ENCODE assay signal across 11 cellular contexts in the genomic region with DNA sequence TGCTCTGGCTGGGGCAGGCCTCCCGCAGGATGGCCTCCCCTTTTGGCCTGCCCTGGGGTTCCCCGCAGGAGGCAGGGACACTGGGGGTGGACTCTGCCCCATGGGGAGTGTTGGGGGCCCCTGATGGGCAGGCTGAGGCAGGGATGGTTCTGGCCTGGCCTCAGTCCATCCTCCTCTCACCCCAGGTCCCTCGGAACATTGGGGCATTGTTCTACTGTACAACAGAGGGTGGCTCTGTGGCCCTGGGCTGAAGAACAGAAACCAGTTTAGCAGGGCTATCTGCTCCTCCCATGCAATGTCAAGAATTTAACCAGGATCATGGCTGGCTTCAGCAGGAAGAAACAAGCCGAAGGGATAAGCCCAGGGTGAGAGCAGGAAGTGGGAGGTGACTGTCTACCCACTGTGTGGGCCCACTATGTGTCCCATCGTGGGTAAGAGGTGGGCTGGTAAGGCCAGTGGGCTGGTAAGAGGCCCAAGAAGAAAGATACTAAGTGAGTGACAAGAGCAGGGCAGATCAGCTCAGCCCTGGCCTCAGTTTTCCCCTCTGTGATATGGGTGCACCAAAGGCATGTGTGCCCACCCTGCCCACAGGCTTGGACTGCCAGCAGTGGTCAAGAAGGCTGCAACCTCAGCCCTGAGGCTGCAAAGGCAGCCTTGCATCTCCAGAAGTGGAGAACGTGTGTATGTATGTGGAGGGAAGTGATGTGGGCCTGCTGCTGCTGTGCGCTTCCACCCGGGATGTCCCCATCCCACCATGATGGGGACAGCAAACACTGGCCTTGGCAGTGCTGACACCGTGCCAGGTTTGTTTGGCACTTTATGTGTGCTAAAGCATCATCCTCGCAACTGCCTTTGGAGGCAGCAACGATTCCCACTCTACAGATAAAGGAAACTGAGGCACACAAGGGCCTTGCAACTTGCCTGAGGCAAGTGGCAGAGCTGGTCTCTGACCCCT.
DNase-seq lines count a peak whose midpoint lies in the region; ATAC-seq, FAIRE-seq and TF ChIP-seq lines count a peak whose summit lies in the region.
"Had no signal": no experiment of that assay in that cellular context is flagged by ENCODE, and none has a peak within 500 bp of the region (broad histone marks: within the 10 kb centered on the region; RNA-seq: fewer than 3 reads in every experiment).

No MANE protein-coding gene starts in this region.

- H3K27ac ChIP-seq in caudate nucleus (ENCODE audit: low read depth, low read length) (peak overlapping the region; percentile 93), HepG2 (ENCODE audit: extremely low read length, insufficient read depth, low read length) (peak overlapping the region; percentile 48), substantia nigra (ENCODE audit: low read depth, low read length, poor library complexity, severe bottlenecking) (peak overlapping the region; percentile 85)
- H3K27ac ChIP-seq: psoas muscle had no signal

- 27% methylated on average over 5 of the region's 11 CpGs for WGBS in HepG2 (ENCODE audit: low lambda C conversion rate)

- TF ChIP-seq RAD21 in HepG2 (CRISPR knock-in tag; IDR thresholded peaks at IDR 0.05): no peak

- H3K9me3 ChIP-seq in HepG2 (ENCODE audit: low read length): no peaks in the 10 kb centered on the region
- H3K9me3 ChIP-seq: psoas muscle had no signal

- ATAC-seq in HepG2: peak; percentile 82
- ATAC-seq in GM18909 (IDR thresholded peaks at IDR 0.05; ENCODE audit: poor library complexity, unreplicated experiment): no peak

- peak; percentile 74 for DNase-seq in HPDE6-E6E7 (ENCODE audit: extremely low spot score)
- DNase-seq in caudate nucleus (lab: John Stamatoyannopoulos, UW): peak in 48 of 61 donors; percentile 15 to 78 (median 54)
- peak; percentile 88 for DNase-seq in HepG2 (ENCODE audit: low spot score)
- DNase-seq in substantia nigra (lab: John Stamatoyannopoulos, UW): peak in 43 of 49 donors; percentile 17 to 85 (median 62)
- DNase-seq in activated effector memory CD4-positive, alpha-beta T cell treated with Interleukin-2 at 50 U/mL for 16 hours: no peak
- DNase-seq in NCI-H2107 treated with DMSO at 0.1 percent for 48 hours (lab: John Stamatoyannopoulos, UW; ENCODE audit: unreplicated experiment): no peak
- DNase-seq in MV-4-11 (lab: John Stamatoyannopoulos, UW): no peak
- DNase-seq: activated effector memory CD4-positive, alpha-beta T cell treated with anti-CD3 and anti-CD28 coated beads, Interleukin-2, amount 50 U/mL, for 16 hours; NCI-H1048 had no signal

- H2AFZ ChIP-seq in HepG2 (ENCODE audit: low read length): no peak overlapping the region

- H3K9ac ChIP-seq in HepG2 (ENCODE audit: insufficient read depth, low read depth, low read length): peak overlapping the region; percentile 28; the same call in 1 of the 2 replicates

- H4K20me1 ChIP-seq in HepG2 (ENCODE audit: insufficient read depth, low read length): peaks cover 13% of the 10 kb centered on the region; the same call in 1 of the 2 replicates

- intact Hi-C loops in HepG2 (cut with micrococcal nuclease; ENCODE audit: unreplicated experiment): loop anchor here (5.0 kb wide), 2 partner anchors 41 to 76 kb away; no protein-coding TSS in a partner anchor

- TF ChIP-seq EP300 in HepG2 (IDR thresholded peaks at IDR 0.05; ENCODE audit: low read depth in 2 of 2, low read length in 2 of 2) (peak in 1 of 2 experiments; percentile 66; a peak in 1 of 4 replicates), HepG2 (CRISPR knock-in tag; IDR thresholded peaks at IDR 0.05; ENCODE audit: borderline replicate concordance) (no peak)

- H3K79me2 ChIP-seq in HepG2 (ENCODE audit: insufficient read depth, low read length): no peaks in the 10 kb centered on the region

- H3K4me3 ChIP-seq in HepG2 (replicated peaks in 1 of 3; ENCODE audit: insufficient read depth in 1 of 3, low read depth in 2 of 3, low read length in 3 of 3): no peak overlapping the region
- H3K4me3 ChIP-seq: psoas muscle had no signal

- TF ChIP-seq CTCF in HepG2 (CRISPR knock-in tag; IDR thresholded peaks at IDR 0.05): peak; percentile 45; the same call in 1 of the 2 replicates

- in situ Hi-C loops in HepG2 (cut with HindIII; ENCODE audit: extremely low pct_ligation_motif_present, low pct_unique_long_range_greater_than_20kb): loop anchor here (5.0 kb wide), 1 partner anchor 76 kb away; no protein-coding TSS in a partner anchor

- CTCF ChIA-PET in HepG2 (lab: Yijun Ruan, JAX; ENCODE audit: low intra/inter-chr PET ratio, low total read pairs): interaction anchor here (1.3 kb wide), 1 partner anchor 143 kb away, joined by 4 read pairs; no protein-coding TSS in a partner anchor

- H3K27me3 ChIP-seq in HepG2 (ENCODE audit: control insufficient read depth in 1 of 2, insufficient read depth in 2 of 2, low read length in 2 of 2): no peaks in the 10 kb centered on the region

- BruUV-seq in HepG2 (replicated peaks; lab: Mats Ljungman, UMichigan): no TSS peak

- H3K36me3 ChIP-seq in HepG2 (replicated peaks in 1 of 2; ENCODE audit: control insufficient read depth in 1 of 2, insufficient read depth in 2 of 2, low read length in 2 of 2): peaks cover 29 to 46% of the 10 kb centered on the region in 2 experiments

- peak; percentile 87 for FAIRE-seq in HepG2 (lab: Jason Lieb, UNC)

- peak overlapping the region; percentile 25; the same call in 1 of the 2 replicates for H3K4me2 ChIP-seq in HepG2 (ENCODE audit: low read depth, low read length)

- TF ChIP-seq POLR2A in HepG2 (IDR thresholded peaks at IDR 0.05; ENCODE audit: insufficient read depth in 1 of 2, low read depth in 2 of 2, low read length in 2 of 2): no peak

- POLR2A ChIA-PET in HepG2 (lab: Yijun Ruan, JAX): no interaction called here

- peaks cover 62% of the 10 kb centered on the region for H3K4me1 ChIP-seq in HepG2 (ENCODE audit: insufficient read depth, low read length)

TF ChIP-seq in HepG2, 621 proteins besides CTCF, POLR2A, EP300 and RAD21 (continues in another document):
- TF ChIP-seq, protein P1, sequence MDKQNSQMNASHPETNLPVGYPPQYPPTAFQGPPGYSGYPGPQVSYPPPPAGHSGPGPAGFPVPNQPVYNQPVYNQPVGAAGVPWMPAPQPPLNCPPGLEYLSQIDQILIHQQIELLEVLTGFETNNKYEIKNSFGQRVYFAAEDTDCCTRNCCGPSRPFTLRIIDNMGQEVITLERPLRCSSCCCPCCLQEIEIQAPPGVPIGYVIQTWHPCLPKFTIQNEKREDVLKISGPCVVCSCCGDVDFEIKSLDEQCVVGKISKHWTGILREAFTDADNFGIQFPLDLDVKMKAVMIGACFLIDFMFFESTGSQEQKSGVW (CRISPR knock-in tag; IDR thresholded peaks at IDR 0.05; ENCODE audit: borderline replicate concordance): no peak
- TF ChIP-seq KDM1A (CRISPR knock-in tag; IDR thresholded peaks at IDR 0.05) (peak; percentile 96), DMAP1 (CRISPR knock-in tag; IDR thresholded peaks at IDR 0.05) (no peak), PAX8 (CRISPR knock-in tag; IDR thresholded peaks at IDR 0.05; ENCODE audit: borderline replicate concordance) (no peak), KDM3A (CRISPR knock-in tag; IDR thresholded peaks at IDR 0.05; ENCODE audit: low read depth) (no peak), SOX6 (IDR thresholded peaks at IDR 0.05) (no peak), SOX6 (CRISPR knock-in tag; IDR thresholded peaks at IDR 0.05) (peak; percentile 72), SYNCRIP (IDR thresholded peaks at IDR 0.05; ENCODE audit: insufficient read depth, low read depth, low read length) (no peak), KLF13 (CRISPR knock-in tag; IDR thresholded peaks at IDR 0.05) (no peak), RFXAP (CRISPR knock-in tag; IDR thresholded peaks at IDR 0.05; ENCODE audit: borderline replicate concordance) (no peak)
- TF ChIP-seq, protein P2, sequence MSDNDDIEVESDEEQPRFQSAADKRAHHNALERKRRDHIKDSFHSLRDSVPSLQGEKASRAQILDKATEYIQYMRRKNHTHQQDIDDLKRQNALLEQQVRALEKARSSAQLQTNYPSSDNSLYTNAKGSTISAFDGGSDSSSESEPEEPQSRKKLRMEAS (IDR thresholded peaks at IDR 0.05): peak; percentile 29; the same call in 1 of the 2 replicates
- TF ChIP-seq, protein P3, sequence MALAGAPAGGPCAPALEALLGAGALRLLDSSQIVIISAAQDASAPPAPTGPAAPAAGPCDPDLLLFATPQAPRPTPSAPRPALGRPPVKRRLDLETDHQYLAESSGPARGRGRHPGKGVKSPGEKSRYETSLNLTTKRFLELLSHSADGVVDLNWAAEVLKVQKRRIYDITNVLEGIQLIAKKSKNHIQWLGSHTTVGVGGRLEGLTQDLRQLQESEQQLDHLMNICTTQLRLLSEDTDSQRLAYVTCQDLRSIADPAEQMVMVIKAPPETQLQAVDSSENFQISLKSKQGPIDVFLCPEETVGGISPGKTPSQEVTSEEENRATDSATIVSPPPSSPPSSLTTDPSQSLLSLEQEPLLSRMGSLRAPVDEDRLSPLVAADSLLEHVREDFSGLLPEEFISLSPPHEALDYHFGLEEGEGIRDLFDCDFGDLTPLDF (CRISPR knock-in tag; IDR thresholded peaks at IDR 0.05): no peak
- TF ChIP-seq, protein P4, sequence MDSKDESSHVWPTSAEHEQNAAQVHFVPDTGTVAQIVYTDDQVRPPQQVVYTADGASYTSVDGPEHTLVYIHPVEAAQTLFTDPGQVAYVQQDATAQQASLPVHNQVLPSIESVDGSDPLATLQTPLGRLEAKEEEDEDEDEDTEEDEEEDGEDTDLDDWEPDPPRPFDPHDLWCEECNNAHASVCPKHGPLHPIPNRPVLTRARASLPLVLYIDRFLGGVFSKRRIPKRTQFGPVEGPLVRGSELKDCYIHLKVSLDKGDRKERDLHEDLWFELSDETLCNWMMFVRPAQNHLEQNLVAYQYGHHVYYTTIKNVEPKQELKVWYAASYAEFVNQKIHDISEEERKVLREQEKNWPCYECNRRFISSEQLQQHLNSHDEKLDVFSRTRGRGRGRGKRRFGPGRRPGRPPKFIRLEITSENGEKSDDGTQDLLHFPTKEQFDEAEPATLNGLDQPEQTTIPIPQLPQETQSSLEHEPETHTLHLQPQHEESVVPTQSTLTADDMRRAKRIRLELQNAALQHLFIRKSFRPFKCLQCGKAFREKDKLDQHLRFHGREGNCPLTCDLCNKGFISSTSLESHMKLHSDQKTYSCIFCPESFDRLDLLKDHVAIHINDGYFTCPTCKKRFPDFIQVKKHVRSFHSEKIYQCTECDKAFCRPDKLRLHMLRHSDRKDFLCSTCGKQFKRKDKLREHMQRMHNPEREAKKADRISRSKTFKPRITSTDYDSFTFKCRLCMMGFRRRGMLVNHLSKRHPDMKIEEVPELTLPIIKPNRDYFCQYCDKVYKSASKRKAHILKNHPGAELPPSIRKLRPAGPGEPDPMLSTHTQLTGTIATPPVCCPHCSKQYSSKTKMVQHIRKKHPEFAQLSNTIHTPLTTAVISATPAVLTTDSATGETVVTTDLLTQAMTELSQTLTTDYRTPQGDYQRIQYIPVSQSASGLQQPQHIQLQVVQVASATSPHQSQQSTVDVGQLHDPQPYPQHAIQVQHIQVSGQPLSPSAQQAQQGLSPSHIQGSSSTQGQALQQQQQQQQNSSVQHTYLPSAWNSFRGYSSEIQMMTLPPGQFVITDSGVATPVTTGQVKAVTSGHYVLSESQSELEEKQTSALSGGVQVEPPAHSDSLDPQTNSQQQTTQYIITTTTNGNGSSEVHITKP (CRISPR knock-in tag; IDR thresholded peaks at IDR 0.05; ENCODE audit: low read depth): no peak

Comparison
In these comparisons a context has a peak if more than half of its experiments do, and no peak if none do; other contexts are left out.
1. DNase-seq: peak in HPDE6-E6E7 (single experiment), caudate nucleus (48 of 61), HepG2 (single experiment) and substantia nigra (43 of 49); none in activated effector memory CD4-positive, alpha-beta T cell treated with Interleukin-2 at 50 U/mL for 16 hours (single experiment), NCI-H2107 treated with DMSO at 0.1 percent for 48 hours (single experiment) and MV-4-11 (single experiment).
2. Peak in every context shown above with its lines, with median percentiles within 50 percentile points of each other: H3K27ac ChIP-seq.